In genomic region chr1:155127672-155128468, GRCh38 we compare ENCODE assay signal across 1 cellular context.
TF ChIP-seq lines count a peak whose summit lies in the region.

Gene EFNA1, plus strand, starts transcription at chr1:155127876. Its CDS starts 102 bp downstream, at chr1:155127978.

TF ChIP-seq in HepG2, 621 proteins besides CTCF, POLR2A, EP300 and RAD21 (continued from another document):
- peak; percentile 12; the same call in 1 of the 2 replicates for TF ChIP-seq SNAPC4 (CRISPR knock-in tag; IDR thresholded peaks at IDR 0.05)
- peak; percentile 68 for TF ChIP-seq AGO1 (IDR thresholded peaks at IDR 0.05; ENCODE audit: low read depth, low read length, poor library complexity, severe bottlenecking)
- TF ChIP-seq ZMYM2 (CRISPR knock-in tag; IDR thresholded peaks at IDR 0.05), result 0 out of 2 replicates have a peak, but pooled peaks have one; percentile 6
- peak; percentile 62 for TF ChIP-seq PHF8 (CRISPR knock-in tag; IDR thresholded peaks at IDR 0.05)
- TF ChIP-seq ZNF335 (CRISPR knock-in tag; IDR thresholded peaks at IDR 0.05), result peak; percentile 49; the same call in 1 of the 2 replicates
- TF ChIP-seq HNRNPL (IDR thresholded peaks at IDR 0.05; ENCODE audit: low read depth, low read length), result no peak
- 0 out of 2 replicates have a peak, but pooled peaks have one; percentile 25 for TF ChIP-seq ZNF124 (CRISPR knock-in tag; IDR thresholded peaks at IDR 0.05)
- TF ChIP-seq PHF21A (CRISPR knock-in tag; IDR thresholded peaks at IDR 0.05), result 0 out of 2 replicates have a peak, but pooled peaks have one; percentile 4
- peak; percentile 72 for TF ChIP-seq ZFX (CRISPR knock-in tag; IDR thresholded peaks at IDR 0.05; ENCODE audit: low read depth)
- no peak for TF ChIP-seq ZNF296 (CRISPR knock-in tag; conservative IDR thresholded peaks at IDR 0.05)
